In the genomic region with DNA sequence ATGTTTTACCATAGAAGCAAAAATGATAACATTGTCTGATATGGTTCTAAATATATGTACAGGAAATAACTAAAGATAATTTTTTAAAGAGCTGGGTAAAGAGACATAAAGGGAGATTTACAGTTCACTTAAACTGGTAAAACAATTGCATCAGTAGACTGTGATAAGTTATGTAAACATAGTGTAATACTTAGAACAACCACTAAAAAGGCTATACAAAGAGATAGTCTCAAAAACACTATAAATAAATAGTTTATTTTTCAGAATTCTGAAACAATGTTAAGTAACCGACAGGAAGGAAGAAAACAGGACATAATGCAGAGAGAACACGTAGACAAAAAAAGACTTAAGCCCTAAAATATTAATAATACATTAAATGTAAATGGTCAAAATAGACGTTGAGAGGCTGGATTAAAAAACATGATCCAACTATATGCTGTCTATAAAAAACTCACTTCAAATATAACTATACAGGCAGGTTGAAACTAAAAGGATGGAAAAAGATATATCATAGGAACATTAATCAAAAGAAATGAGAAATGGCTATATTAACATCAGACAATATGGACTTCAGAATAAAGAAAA, we compare ENCODE assay signal across 25 cellular contexts. TPM values are rescaled to one million over a fixed set of nuclear protein-coding genes. Genes with fewer than 3 reads are reported as not detected.
DNase-seq lines count a peak whose midpoint lies in the region; ATAC-seq and TF ChIP-seq lines count a peak whose summit lies in the region.
"Had no signal": no experiment of that assay in that cellular context is flagged by ENCODE, and none has a peak within 500 bp of the region (broad histone marks: within the 10 kb centered on the region; RNA-seq: fewer than 3 reads in every experiment).

No MANE protein-coding gene starts in this region.

- no peak overlapping the region for H2AFZ ChIP-seq in Loucy (ENCODE audit: low read length)
- no peak overlapping the region for H2AFZ ChIP-seq in osteoblast (ENCODE audit: low read length)

- H3K4me2 ChIP-seq in Loucy (ENCODE audit: low read depth, low read length, poor library complexity, severe bottlenecking) (no peak overlapping the region), osteoblast (ENCODE audit: insufficient read depth, low read length) (no peak overlapping the region)
- H3K4me2 ChIP-seq: KMS-11 had no signal

- H3K27me3 ChIP-seq in AG04450 (ENCODE audit: control insufficient read depth, insufficient read depth, low read length) (no peaks in the 10 kb centered on the region), Loucy (ENCODE audit: insufficient read depth, low read length, poor library complexity, severe bottlenecking) (no peaks in the 10 kb centered on the region), osteoblast (ENCODE audit: insufficient read depth, low read length) (no peaks in the 10 kb centered on the region), upper lobe of right lung (no peaks in the 10 kb centered on the region), HAP-1 (ENCODE audit: low read depth) (no peaks in the 10 kb centered on the region), psoas muscle (ENCODE audit: insufficient read depth in 3 of 3, low read length in 2 of 3) (no peaks in the 10 kb centered on the region)
- H3K27me3 ChIP-seq: SJSA1 had no signal

- in situ Hi-C loops in HAP-1 (cut with MboI; ENCODE audit: low sequenced_read_pairs) = no loop called here

- DNase-seq in AG04450 (ENCODE audit: low read depth, low spot score) (no peak), fibroblast of the aortic adventitia (ENCODE audit: low read depth) (peak; percentile 16), osteoblast (ENCODE audit: insufficient read length, low spot score, missing footprints) (peak; percentile 3), upper lobe of right lung (no peak), HAP-1 (ENCODE audit: low spot score in 2 of 2) (no peak), NCI-H187 (lab: John Stamatoyannopoulos, UW) (no peak), psoas muscle (no peak)
- DNase-seq: 8988T; AML-193; C1 segment of cervical spinal cord; Calu3; CD8-positive, alpha-beta memory T cell; DMS153; GF-D8; NCI-H1105; NCI-H146; NCI-H2081; NCI-H2171 treated with DMSO at 0.1 percent for 48 hours; NCI-H524 treated with DMSO at 0.1 percent for 48 hours had no signal

- no peaks in the 10 kb centered on the region for H3K4me1 ChIP-seq in Loucy (ENCODE audit: insufficient read depth, low read length, poor library complexity, severe bottlenecking)
- no peaks in the 10 kb centered on the region for H3K4me1 ChIP-seq in osteoblast (ENCODE audit: insufficient read depth, low read length)
- H3K4me1 ChIP-seq in upper lobe of right lung = no peaks in the 10 kb centered on the region
- no peaks in the 10 kb centered on the region for H3K4me1 ChIP-seq in HAP-1
- H3K4me1 ChIP-seq in psoas muscle = no peaks in the 10 kb centered on the region
- H3K4me1 ChIP-seq: SJSA1 had no signal

- WGBS in psoas muscle, 3 donors = 82 to 88% (median 85%) methylated on average over 3 of the region's 3 CpGs

- intact Hi-C loops in upper lobe of right lung (cut with DNase I) = no loop called here
- intact Hi-C loops in psoas muscle (cut with DNase I) = no loop called here

- H3K9ac ChIP-seq in Loucy (ENCODE audit: low read depth, low read length, poor library complexity, severe bottlenecking) = no peak overlapping the region
- H3K9ac ChIP-seq: KMS-11 had no signal

- POLR2A ChIA-PET in AG04450 (lab: Yijun Ruan, JAX) = no interaction called here

- H3K79me2 ChIP-seq in Loucy (ENCODE audit: insufficient read depth, low read length) = no peaks in the 10 kb centered on the region
- no peaks in the 10 kb centered on the region for H3K79me2 ChIP-seq in osteoblast (ENCODE audit: insufficient read depth, low read length)

- CTCF ChIA-PET in AG04450 (lab: Charles Lee) = interaction anchor here (0.8 kb wide), 1 partner anchor 23 kb away, joined by 3 read pairs; no protein-coding TSS in a partner anchor

- no peaks in the 10 kb centered on the region for H3F3A ChIP-seq in Loucy (ENCODE audit: low read depth)

- no peaks in the 10 kb centered on the region for H3K9me2 ChIP-seq in Loucy (replicated peaks; ENCODE audit: low read depth, low read length)

- H3K36me3 ChIP-seq in Loucy (ENCODE audit: insufficient read depth, low read length) (no peaks in the 10 kb centered on the region), osteoblast (ENCODE audit: insufficient read depth, low read length) (no peaks in the 10 kb centered on the region), upper lobe of right lung (no peaks in the 10 kb centered on the region), HAP-1 (replicated peaks) (no peaks in the 10 kb centered on the region), psoas muscle (ENCODE audit: insufficient read depth in 1 of 2, low read depth in 1 of 2) (no peaks in the 10 kb centered on the region)
- H3K36me3 ChIP-seq: SJSA1 had no signal

- H3K4me3 ChIP-seq in AG04450 (ENCODE audit: low read depth, low read length) (no peak overlapping the region), Loucy (ENCODE audit: low read length, poor library complexity, severe bottlenecking) (no peak overlapping the region), fibroblast of the aortic adventitia (ENCODE audit: low read depth, low read length) (no peak overlapping the region), osteoblast (ENCODE audit: insufficient read depth, low read length) (no peak overlapping the region), upper lobe of right lung (no peak overlapping the region), HAP-1 (no peak overlapping the region), psoas muscle (no peak overlapping the region)
- H3K4me3 ChIP-seq: SJSA1 had no signal

- H3K27ac ChIP-seq in AG04450 (ENCODE audit: low read depth, low read length) = no peak overlapping the region
- no peak overlapping the region for H3K27ac ChIP-seq in osteoblast (ENCODE audit: low read depth, low read length)
- H3K27ac ChIP-seq in upper lobe of right lung = no peak overlapping the region
- H3K27ac ChIP-seq in psoas muscle = no peak overlapping the region
- H3K27ac ChIP-seq: HL-60, KMS-11, SJSA1 had no signal

- ATAC-seq in upper lobe of right lung (no peak), psoas muscle (no peak)
- ATAC-seq: Right ventricle myocardium inferior had no signal

- H4K20me1 ChIP-seq in Loucy (ENCODE audit: insufficient read depth, low read length, poor library complexity, severe bottlenecking) = no peaks in the 10 kb centered on the region
- H4K20me1 ChIP-seq in osteoblast (ENCODE audit: insufficient read depth, low read length) = no peaks in the 10 kb centered on the region

- peak; percentile 1; the same call in 1 of the 2 replicates for TF ChIP-seq CTCF in AG04450 (IDR thresholded peaks at IDR 0.05; ENCODE audit: low read depth, low read length)
- 0 out of 2 replicates have a peak, but pooled peaks have one; percentile 8 for TF ChIP-seq CTCF in Loucy (conservative IDR thresholded peaks at IDR 0.05; ENCODE audit: low read length)
- peak; percentile 22 for TF ChIP-seq CTCF in fibroblast of the aortic adventitia (IDR thresholded peaks at IDR 0.05; ENCODE audit: insufficient read depth, low read length)
- TF ChIP-seq CTCF in osteoblast (IDR thresholded peaks at IDR 0.05; ENCODE audit: extremely low read depth, low read depth, low read length) = peak; percentile 12
- no peak for TF ChIP-seq CTCF in upper lobe of right lung (IDR thresholded peaks at IDR 0.05)
- TF ChIP-seq CTCF in psoas muscle (IDR thresholded peaks at IDR 0.05) = no peak

- H3K9me3 ChIP-seq in AG04450 (ENCODE audit: control insufficient read depth, insufficient read depth, low read length) (no peaks in the 10 kb centered on the region), Loucy (ENCODE audit: insufficient read depth, low read depth, low read length) (no peaks in the 10 kb centered on the region), osteoblast (ENCODE audit: low read depth, low read length) (no peaks in the 10 kb centered on the region), upper lobe of right lung (no peaks in the 10 kb centered on the region), HAP-1 (peaks cover 6% of the 10 kb centered on the region; the same call in 1 of the 2 replicates), psoas muscle (no peaks in the 10 kb centered on the region)
- H3K9me3 ChIP-seq: SJSA1 had no signal

RNA-seq across cellular contexts. Expression of a gene that starts 32.7 kb away (rescaled TPM):
- 11.8 and 12.6 TPM in 2 replicates for polyA plus RNA-seq in AG04450 (2011; rRNA removed)
- 32.4 and 37.6 TPM in 2 replicates for polyA minus RNA-seq in AG04450 (2011; rRNA and poly(A)+ RNA removed)
- total RNA-seq in fibroblast of the aortic adventitia (ENCODE audit: low replicate concordance) = 31.8 and 39.3 TPM in 2 replicates
- total RNA-seq in osteoblast = 44.2 and 48.5 TPM in 2 replicates
- 71.2 TPM for total RNA-seq in upper lobe of right lung
- total RNA-seq in psoas muscle = 10 to 100 TPM; 21.6 to 50.9 (median 38.1) TPM
- 1 to 10 TPM; 1.3 to 9.9 (median 5.1) TPM for polyA plus RNA-seq in psoas muscle
- total RNA-seq: OCI-LY7 had no signal

Comparison
In these comparisons a context has a peak if more than half of its experiments do, and no peak if none do; other contexts are left out.
1. DNase-seq: peak in fibroblast of the aortic adventitia (single experiment) and osteoblast (single experiment); none in AG04450 (single experiment), upper lobe of right lung (single experiment), HAP-1 (0 of 2), NCI-H187 (0 of 2) and psoas muscle (0 of 2).
2. CTCF ChIP-seq: peak in AG04450 (single experiment), Loucy (single experiment), fibroblast of the aortic adventitia (single experiment) and osteoblast (single experiment); none in upper lobe of right lung (single experiment) and psoas muscle (single experiment).